ENCODE assay signal across 7 cellular contexts in the genomic region with DNA sequence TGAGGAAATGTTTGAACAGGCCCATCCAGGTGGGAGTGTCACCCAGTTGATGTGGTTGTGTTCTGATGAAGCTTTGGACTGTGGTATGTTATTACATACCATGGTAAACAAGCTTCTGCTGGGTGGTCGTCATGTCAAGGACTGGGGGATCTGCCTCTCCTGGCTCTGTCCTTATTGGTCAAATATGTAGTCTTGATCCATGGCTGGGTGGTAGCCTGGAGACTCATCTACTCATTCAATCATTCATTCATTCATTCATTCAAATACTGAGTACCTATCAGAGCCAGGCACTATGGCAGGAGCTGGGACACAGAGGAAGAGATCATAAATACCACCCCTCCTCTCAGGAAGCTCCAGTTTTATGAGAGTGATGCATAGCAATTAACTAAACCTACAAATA.
"Had no signal": no experiment of that assay in that cellular context is flagged by ENCODE, and none has a peak within 500 bp of the region (broad histone marks: within the 10 kb centered on the region; RNA-seq: fewer than 3 reads in every experiment).

No MANE protein-coding gene starts in this region.

- FAIRE-seq: G401.6, GM12891, GM12892, GM18507, GM19239 had no signal

- DNase-seq: GDM1, GF-D8 had no signal
